8 cellular contexts compared by ENCODE assay signal in genomic region chr5:141641634-141642278, GRCh38. TPM values are rescaled to one million over a fixed set of nuclear protein-coding genes. Genes with fewer than 3 reads are reported as not detected.
A peak's percentile ranks its signal among the peaks of the same experiment; 100 is the strongest.
DNase-seq lines count a peak whose midpoint lies in the region; ATAC-seq, FAIRE-seq and TF ChIP-seq lines count a peak whose summit lies in the region.

No MANE protein-coding gene starts in this region.

- H3K79me2 ChIP-seq in smooth muscle cell (ENCODE audit: low read depth), result no peaks in the 10 kb centered on the region

- H3K4me3 ChIP-seq in GM06990 (replicated peaks; ENCODE audit: low read depth, low read length) (no peak overlapping the region), smooth muscle cell (no peak overlapping the region)

- TF ChIP-seq CTCF in GM06990 (IDR thresholded peaks at IDR 0.05; ENCODE audit: insufficient read depth, low read length, poor library complexity, severe bottlenecking) (peak; percentile 27), chondrocyte (IDR thresholded peaks at IDR 0.05) (peak; percentile 59), smooth muscle cell (IDR thresholded peaks at IDR 0.05; ENCODE audit: borderline replicate concordance, insufficient read depth, poor library complexity, severe bottlenecking) (no peak)

- no peak for FAIRE-seq in frontal cortex (lab: Jason Lieb, UNC)

- H3K9me3 Mint-ChIP-seq in chondrocyte (ENCODE audit: low read depth), result no peaks in the 10 kb centered on the region

- H3F3A ChIP-seq in smooth muscle cell (ENCODE audit: low read depth), result peaks cover 6% of the 10 kb centered on the region

- ATAC-seq in GM21447 (IDR thresholded peaks at IDR 0.05; ENCODE audit: unreplicated experiment) (peak; percentile 47), HG03135 (IDR thresholded peaks at IDR 0.05; ENCODE audit: unreplicated experiment) (no peak)

- no peak overlapping the region for H3K4me2 ChIP-seq in smooth muscle cell

- H3K4me1 Mint-ChIP-seq in chondrocyte (ENCODE audit: low read depth), result peaks cover 4% of the 10 kb centered on the region

- no peak overlapping the region for H3K4me3 Mint-ChIP-seq in chondrocyte (ENCODE audit: unreplicated experiment)

- no peak overlapping the region for H2AFZ ChIP-seq in smooth muscle cell (ENCODE audit: low read depth)

- H4K20me1 ChIP-seq in smooth muscle cell (ENCODE audit: low read depth), result peaks cover 12% of the 10 kb centered on the region

- H3K27ac Mint-ChIP-seq in chondrocyte (ENCODE audit: unreplicated experiment), result no peak overlapping the region

- peaks cover 6% of the 10 kb centered on the region for H3K36me3 Mint-ChIP-seq in chondrocyte (ENCODE audit: low read depth)

- H3K9me3 ChIP-seq in smooth muscle cell (replicated peaks; ENCODE audit: low read depth), result no peaks in the 10 kb centered on the region

- no peak overlapping the region for H3K9ac ChIP-seq in smooth muscle cell (ENCODE audit: low read depth)

- H3K27me3 ChIP-seq in GM06990 (replicated peaks; ENCODE audit: control insufficient read depth, insufficient read depth, low read length) (no peaks in the 10 kb centered on the region), smooth muscle cell (ENCODE audit: low read depth) (no peaks in the 10 kb centered on the region)

- DNase-seq in GM06990 (ENCODE audit: extremely low read depth, insufficient read length) (no peak), KBM-7 (peak; percentile 34), chondrocyte (ENCODE audit: low spot score) (no peak), smooth muscle cell (lab: John Stamatoyannopoulos, UW; ENCODE audit: unreplicated experiment) (no peak), frontal cortex (ENCODE audit: low spot score in 2 of 2) (no peak)
- no peak for DNase-seq in activated CD8-positive, alpha-beta memory T cell treated with anti-CD3 and anti-CD28 coated beads, Interleukin-2, amount 50 U/mL, for 48 hours

- no peak overlapping the region for H3K27ac ChIP-seq in smooth muscle cell (ENCODE audit: low read depth)

- H3K36me3 ChIP-seq in GM06990 (ENCODE audit: control insufficient read depth, insufficient read depth, low read length) (peaks cover 13% of the 10 kb centered on the region), smooth muscle cell (ENCODE audit: low read depth) (no peaks in the 10 kb centered on the region)

- H3K27me3 Mint-ChIP-seq in chondrocyte (ENCODE audit: low read depth), result no peaks in the 10 kb centered on the region

- in situ Hi-C loops in KBM-7 (cut with MboI; ENCODE audit: low pct_unique_long_range_greater_than_20kb, low sequenced_read_pairs), result no loop called here

- peaks cover 3% of the 10 kb centered on the region for H3K4me1 ChIP-seq in smooth muscle cell (ENCODE audit: low read depth)

- 91% methylated on average over 2 of the region's 2 CpGs for WGBS in smooth muscle cell (ENCODE audit: low lambda C conversion rate)

RNA-seq across cellular contexts. Expression of gene RELL2, which starts 5.0 kb away (rescaled TPM):
- total RNA-seq in chondrocyte, result 2.9 to 6.1 TPM (median 5.2 TPM) in 3 replicates
- total RNA-seq in smooth muscle cell, result 2.6 and 4.2 TPM in 2 replicates
- polyA plus RNA-seq in smooth muscle cell, result 7.4 and 8.7 TPM in 2 replicates
- 7.3 TPM for total RNA-seq in frontal cortex

RNA-seq across cellular contexts. Expression of gene HDAC3, which starts 5.1 kb away (rescaled TPM):
- total RNA-seq in chondrocyte, result 46.5 to 55.4 TPM (median 47.8 TPM) in 3 replicates
- 47.4 and 50.2 TPM in 2 replicates for total RNA-seq in smooth muscle cell
- polyA plus RNA-seq in smooth muscle cell, result 66.9 and 79.8 TPM in 2 replicates
- total RNA-seq in frontal cortex, result 44.8 TPM

RNA-seq across cellular contexts. Expression of gene FCHSD1, which starts 9.5 kb away (rescaled TPM):
- total RNA-seq in chondrocyte, result 16.4 to 29.8 TPM (median 24.7 TPM) in 3 replicates
- 15.6 and 16.4 TPM in 2 replicates for total RNA-seq in smooth muscle cell
- 15.7 and 35.8 TPM in 2 replicates for polyA plus RNA-seq in smooth muscle cell
- 0.82 TPM for total RNA-seq in frontal cortex

RNA-seq across cellular contexts. Expression of gene DIAPH1, which starts 23.0 kb away (rescaled TPM):
- 44.1 to 56.2 TPM (median 44.9 TPM) in 3 replicates for total RNA-seq in chondrocyte
- 25.2 and 26.7 TPM in 2 replicates for total RNA-seq in smooth muscle cell
- polyA plus RNA-seq in smooth muscle cell, result 15.4 and 34.7 TPM in 2 replicates
- 22.4 TPM for total RNA-seq in frontal cortex

RNA-seq across cellular contexts. Expression of gene ARAP3, which starts 40.3 kb away (rescaled TPM):
- total RNA-seq in chondrocyte (1.3 to 7.1 TPM (median 5.9 TPM) in 3 replicates), smooth muscle cell (4.7 and 9.4 TPM in 2 replicates), frontal cortex (2.4 TPM)
- polyA plus RNA-seq in smooth muscle cell, result 11.1 and 12.9 TPM in 2 replicates
